In genomic region chr3:138323971-138324370, GRCh38 we compare ENCODE assay signal across 30 cellular contexts. TPM values are rescaled to one million over a fixed set of nuclear protein-coding genes. Genes with fewer than 3 reads are reported as not detected.
"Had no signal": no experiment of that assay in that cellular context is flagged by ENCODE, and none has a peak within 500 bp of the region (broad histone marks: within the 10 kb centered on the region; RNA-seq: fewer than 3 reads in every experiment).

No MANE protein-coding gene starts in this region.

- H3K27ac Mint-ChIP-seq: activated B cell treated with CpG ODN at 0.5 μM for 24 hours, nephron had no signal

- H3K4me3 ChIP-seq: gastrocnemius medialis, heart left ventricle, ovary, prostate gland, spleen, tibial artery had no signal

- H3K4me3 Mint-ChIP-seq: activated B cell treated with CpG ODN at 0.5 μM for 24 hours; activated CD4-positive, alpha-beta T cell treated with anti-CD3 and anti-CD28 coated beads for 36 hours; activated naive CD4-positive, alpha-beta T cell treated with anti-CD3 and anti-CD28 coated beads, Interleukin-2, amount 50 U/mL, for 24 hours; effector memory CD8-positive, alpha-beta T cell; nephron had no signal

- DNase-seq: activated B cell treated with CpG ODN at 0.5 μM for 24 hours; activated CD4-positive, alpha-beta T cell treated with anti-CD3 and anti-CD28 coated beads for 36 hours; activated CD4-positive, alpha-beta T cell treated with anti-CD3 and anti-CD28 coated beads, Interleukin-2, amount 50 U/mL, for 4 hours; activated gamma-delta T cell; activated T-cell treated with anti-CD3 and anti-CD28 coated beads for 4 hours; anterior cingulate cortex; central memory CD4-positive, alpha-beta T cell; effector memory CD8-positive, alpha-beta T cell; gastrocnemius medialis; heart left ventricle; islet precursor cell; left colon; mesenchymal stem cell; ovary; spleen; stimulated activated CD4-positive, alpha-beta T cell treated with anti-CD3 and anti-CD28 coated beads, Interleukin-4, amount 100 ng/mL, for 24 hours; stimulated activated naive CD8-positive, alpha-beta T cell treated with anti-CD3 and anti-CD28 coated beads, Interleukin-15, Interleukin-2, amounts not matched to agents 100 U/mL and 50 U/mL, for 24 hours; T1000; tibial artery had no signal

- H3K9me3 Mint-ChIP-seq: activated B cell treated with CpG ODN at 0.5 μM for 24 hours; activated naive CD4-positive, alpha-beta T cell treated with anti-CD3 and anti-CD28 coated beads, Interleukin-2, amount 50 U/mL, for 24 hours; effector memory CD8-positive, alpha-beta T cell; nephron had no signal

- H3K36me3 ChIP-seq: gastrocnemius medialis, heart left ventricle, neutrophil, ovary, prostate gland, spleen, tibial artery had no signal

- H3K9me3 ChIP-seq: gastrocnemius medialis, heart left ventricle, neutrophil, ovary, prostate gland, spleen, tibial artery had no signal

- H3K27me3 ChIP-seq: gastrocnemius medialis, heart left ventricle, ovary had no signal

- ATAC-seq: activated CD4-positive, alpha-beta T cell treated with anti-CD3 and anti-CD28 coated beads for 36 hours; effector memory CD8-positive, alpha-beta T cell; esophagus mucosa; left colon; stimulated activated naive CD8-positive, alpha-beta T cell treated with anti-CD3 and anti-CD28 coated beads, Interleukin-15, Interleukin-2, amounts not matched to agents 100 U/mL and 50 U/mL, for 24 hours had no signal

- H3K36me3 Mint-ChIP-seq: activated naive CD4-positive, alpha-beta T cell treated with anti-CD3 and anti-CD28 coated beads, Interleukin-2, amount 50 U/mL, for 24 hours; brain had no signal

RNA-seq across cellular contexts. Expression of gene NME9, which starts 5.7 kb away (rescaled TPM):
- total RNA-seq: activated B cell treated with CpG ODN at 0.5 μM for 24 hours; activated CD8-positive, alpha-beta memory T cell treated with anti-CD3 and anti-CD28 coated beads for 36 hours; dermis blood vessel endothelial cell; endothelial cell of umbilical vein; esophagus mucosa; heart left ventricle; myocyte; T-helper 1 cell treated with Interleukin-12 subunit alpha and Interleukin-12 subunit beta and Interleukin-4 antibody, amounts not matched to agents 30 ng/mL and 1 ng/mL, for 36 hours had no signal

RNA-seq across cellular contexts. Expression of gene MRAS, which starts 24.4 kb away (rescaled TPM):
- total RNA-seq: activated CD8-positive, alpha-beta memory T cell treated with anti-CD3 and anti-CD28 coated beads for 36 hours; T-helper 1 cell treated with Interleukin-12 subunit alpha and Interleukin-12 subunit beta and Interleukin-4 antibody, amounts not matched to agents 30 ng/mL and 1 ng/mL, for 36 hours had no signal
